In the genomic region with DNA sequence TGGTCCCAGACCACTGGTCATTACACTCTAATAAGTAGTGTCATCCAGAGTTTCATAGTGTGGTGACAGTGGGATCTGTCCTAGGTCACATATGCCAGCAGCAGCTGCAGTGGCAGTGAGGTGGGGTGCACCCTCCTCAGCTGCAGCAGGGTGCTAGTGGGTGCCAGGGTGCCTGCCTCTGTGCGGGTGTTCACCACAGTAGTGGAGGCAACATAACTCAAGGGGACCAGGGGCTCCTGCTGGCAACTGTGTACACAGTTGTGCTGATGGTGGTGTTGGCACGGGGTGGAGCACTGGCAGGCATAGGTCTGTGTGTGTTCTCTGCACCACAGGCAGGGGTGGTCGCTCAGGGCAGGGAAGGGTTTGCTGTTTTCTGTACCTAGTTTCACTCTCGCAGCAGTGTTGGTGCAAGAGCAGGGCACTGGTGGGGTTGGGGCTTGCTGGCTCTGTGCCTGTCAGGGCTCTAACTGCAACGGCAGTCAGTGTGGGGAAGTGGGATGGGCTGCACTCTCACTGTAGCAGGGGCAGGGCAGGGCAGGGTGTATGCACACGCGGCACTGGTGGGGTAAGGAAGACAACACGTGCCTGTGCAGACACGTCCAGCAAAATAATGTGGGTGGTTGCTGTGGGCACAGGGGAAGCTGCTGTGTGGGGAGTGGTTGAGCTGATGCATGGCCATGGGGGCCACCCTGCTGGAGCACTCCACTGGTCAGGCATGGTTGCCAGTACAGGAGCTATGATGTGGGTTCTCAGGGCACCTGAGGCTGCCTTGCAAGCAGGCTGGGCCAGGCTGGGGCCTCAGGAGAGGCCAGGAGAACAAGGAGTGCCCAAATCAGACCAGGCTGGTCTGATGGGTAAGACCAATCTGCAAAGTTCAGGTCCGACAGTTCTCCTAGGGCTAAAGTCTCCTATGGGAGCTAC, we compare ENCODE assay signal across 28 cellular contexts.
"Had no signal": no experiment of that assay in that cellular context is flagged by ENCODE, and none has a peak within 500 bp of the region (broad histone marks: within the 10 kb centered on the region; RNA-seq: fewer than 3 reads in every experiment).

No MANE protein-coding gene starts in this region.

- H3K27ac ChIP-seq: brain microvascular endothelial cell, SK-N-MC had no signal

- ATAC-seq: activated T-helper 17 cell treated with anti-CD3 and anti-CD28 coated beads, Interleukin-2, amount 50 U/mL, for 72 hours; K562; PC-3; T-cell had no signal

- H3K4me3 Mint-ChIP-seq: activated B cell treated with CpG ODN at 0.5 μM for 24 hours; activated CD4-positive, alpha-beta memory T cell treated with anti-CD3 and anti-CD28 coated beads for 36 hours; activated CD4-positive, alpha-beta T cell treated with anti-CD3 and anti-CD28 coated beads, Interleukin-2, amount 10 ng/mL, durations not matched to agents 7 days and 5 days; activated naive CD4-positive, alpha-beta T cell treated with anti-CD3 and anti-CD28 coated beads, Interleukin-2, amount 10 ng/mL, durations not matched to agents 7 days and 5 days; activated naive CD8-positive, alpha-beta T cell treated with anti-CD3 and anti-CD28 coated beads for 36 hours; activated T-helper 17 cell treated with anti-CD3 and anti-CD28 coated beads, Interleukin-2, amount 50 U/mL, for 72 hours; T-cell had no signal

- H3K36me3 Mint-ChIP-seq: activated CD4-positive, alpha-beta memory T cell treated with anti-CD3 and anti-CD28 coated beads for 36 hours; activated naive CD4-positive, alpha-beta T cell treated with anti-CD3 and anti-CD28 coated beads, Interleukin-2, amount 10 ng/mL, durations not matched to agents 7 days and 5 days; activated naive CD8-positive, alpha-beta T cell treated with anti-CD3 and anti-CD28 coated beads for 36 hours; T-cell had no signal

- H3K27me3 Mint-ChIP-seq: activated B cell treated with CpG ODN at 0.5 μM for 24 hours; activated CD4-positive, alpha-beta memory T cell treated with anti-CD3 and anti-CD28 coated beads for 36 hours; activated CD4-positive, alpha-beta T cell treated with anti-CD3 and anti-CD28 coated beads, Interleukin-2, amount 10 ng/mL, durations not matched to agents 7 days and 5 days; activated naive CD4-positive, alpha-beta T cell treated with anti-CD3 and anti-CD28 coated beads, Interleukin-2, amount 10 ng/mL, durations not matched to agents 7 days and 5 days; activated naive CD8-positive, alpha-beta T cell treated with anti-CD3 and anti-CD28 coated beads for 36 hours; activated T-helper 17 cell treated with anti-CD3 and anti-CD28 coated beads, Interleukin-2, amount 50 U/mL, for 72 hours had no signal

- H3K4me3 ChIP-seq: K562, SK-N-MC had no signal

- H3K27ac Mint-ChIP-seq: activated B cell treated with CpG ODN at 0.5 μM for 24 hours; activated CD4-positive, alpha-beta memory T cell treated with anti-CD3 and anti-CD28 coated beads for 36 hours; activated CD4-positive, alpha-beta T cell treated with anti-CD3 and anti-CD28 coated beads, Interleukin-2, amount 10 ng/mL, durations not matched to agents 7 days and 5 days; activated naive CD4-positive, alpha-beta T cell treated with anti-CD3 and anti-CD28 coated beads, Interleukin-2, amount 10 ng/mL, durations not matched to agents 7 days and 5 days; activated naive CD8-positive, alpha-beta T cell treated with anti-CD3 and anti-CD28 coated beads for 36 hours; activated T-helper 17 cell treated with anti-CD3 and anti-CD28 coated beads, Interleukin-2, amount 50 U/mL, for 72 hours; T-cell had no signal

- H3K4me1 Mint-ChIP-seq: activated B cell treated with CpG ODN at 0.5 μM for 24 hours; activated CD4-positive, alpha-beta T cell treated with anti-CD3 and anti-CD28 coated beads, Interleukin-2, amount 10 ng/mL, durations not matched to agents 7 days and 5 days; activated naive CD4-positive, alpha-beta T cell treated with anti-CD3 and anti-CD28 coated beads, Interleukin-2, amount 10 ng/mL, durations not matched to agents 7 days and 5 days; activated naive CD8-positive, alpha-beta T cell treated with anti-CD3 and anti-CD28 coated beads for 36 hours; activated T-helper 17 cell treated with anti-CD3 and anti-CD28 coated beads, Interleukin-2, amount 50 U/mL, for 72 hours; T-cell had no signal

- H3K9me3 Mint-ChIP-seq: activated CD4-positive, alpha-beta memory T cell treated with anti-CD3 and anti-CD28 coated beads for 36 hours; activated CD4-positive, alpha-beta T cell treated with anti-CD3 and anti-CD28 coated beads, Interleukin-2, amount 10 ng/mL, durations not matched to agents 7 days and 5 days had no signal

- DNase-seq: activated B cell treated with CpG ODN at 0.5 μM for 24 hours; activated CD4-positive, alpha-beta memory T cell treated with anti-CD3 and anti-CD28 coated beads for 36 hours; activated CD4-positive, alpha-beta T cell treated with anti-CD3 and anti-CD28 coated beads, Interleukin-2, amount 10 ng/mL, durations not matched to agents 7 days and 5 days; activated CD8-positive, alpha-beta memory T cell treated with anti-CD3 and anti-CD28 coated beads for 24 hours; activated gamma-delta T cell treated with Interleukin-2 at 50 U/mL for 16 hours; activated naive CD4-positive, alpha-beta T cell treated with anti-CD3 and anti-CD28 coated beads, Interleukin-2, amount 10 ng/mL, durations not matched to agents 7 days and 5 days; activated naive CD8-positive, alpha-beta T cell treated with anti-CD3 and anti-CD28 coated beads for 36 hours; activated T-cell treated with anti-CD3 and anti-CD28 coated beads for 4 hours; activated T-cell treated with anti-CD3 and anti-CD28 coated beads, Interleukin-2, amount 50 U/mL, for 48 hours; brain microvascular endothelial cell; caudate nucleus; Karpas-422; MM.1S; NCI-H1105; NCI-H1436; NCI-H1694 treated with DMSO at 0.1 percent for 48 hours; NCI-H2081; NCI-H446; NCI-H524; PC-3; T-cell; T-helper 2 cell; T1000 had no signal

- FAIRE-seq: K562, RCC 7860, TTC549 had no signal

- H3K27me3 ChIP-seq: brain microvascular endothelial cell had no signal

- H3K36me3 ChIP-seq: brain microvascular endothelial cell had no signal
